Comparison of ENCODE assay signal across 9 cellular contexts in the genomic region with DNA sequence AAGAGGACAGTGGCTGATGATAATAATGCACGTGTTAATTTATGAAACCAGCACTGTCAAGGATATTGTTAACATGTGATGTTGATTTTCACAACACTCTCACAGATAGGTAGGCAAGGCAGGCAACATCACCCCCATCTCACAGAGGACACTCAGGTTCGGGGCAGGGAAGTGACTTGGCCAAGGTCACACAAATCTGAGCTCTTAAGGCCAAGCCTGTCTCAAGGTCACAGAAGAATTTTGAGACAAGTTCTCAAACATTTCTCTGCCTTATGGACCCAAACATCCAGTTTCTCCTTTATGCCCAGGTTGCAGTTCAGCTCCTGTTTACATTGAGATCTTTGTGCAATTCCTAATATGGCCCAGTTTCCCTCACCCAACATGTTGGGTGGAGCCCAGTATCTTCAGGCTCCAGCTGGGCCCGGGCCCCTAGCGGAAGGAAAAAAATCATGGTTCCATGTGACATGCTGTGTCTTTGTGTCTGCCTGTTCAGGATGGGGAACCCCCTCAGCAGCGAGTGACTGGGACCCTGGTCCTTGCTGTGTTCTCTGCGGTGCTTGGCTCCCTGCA. TPM values are rescaled to one million over a fixed set of nuclear protein-coding genes. Genes with fewer than 3 reads are reported as not detected.
DNase-seq lines count a peak whose midpoint lies in the region; ATAC-seq and TF ChIP-seq lines count a peak whose summit lies in the region.
"Had no signal": no experiment of that assay in that cellular context is flagged by ENCODE, and none has a peak within 500 bp of the region (broad histone marks: within the 10 kb centered on the region; RNA-seq: fewer than 3 reads in every experiment).

No MANE protein-coding gene starts in this region.

- H3K36me3 Mint-ChIP-seq in activated naive CD8-positive, alpha-beta T cell treated with anti-CD3 and anti-CD28 coated beads for 36 hours, result no peaks in the 10 kb centered on the region

- no CpG with 5 or more reads among the region's 6 CpGs for WGBS in mesendoderm (ENCODE audit: extremely low coverage, insufficient coverage, low lambda C conversion rate)

- no peaks in the 10 kb centered on the region for H3K79me2 ChIP-seq in mesendoderm (ENCODE audit: control insufficient read depth, insufficient read depth, low read length)

- H3K4me2 ChIP-seq in mesendoderm (ENCODE audit: low read length), result no peak overlapping the region

- no peaks in the 10 kb centered on the region for H3K27me3 ChIP-seq in mesendoderm (ENCODE audit: insufficient read depth, low read length, poor library complexity)

- no peak overlapping the region for H2BK15ac ChIP-seq in mesendoderm (replicated peaks; ENCODE audit: low read depth)

- peaks cover 21% of the 10 kb centered on the region for H3K27me3 Mint-ChIP-seq in activated naive CD8-positive, alpha-beta T cell treated with anti-CD3 and anti-CD28 coated beads for 36 hours

- H3K4me3 ChIP-seq in GM12875 (ENCODE audit: low read depth, low read length) (no peak overlapping the region), mesendoderm (ENCODE audit: low read length) (no peak overlapping the region)

- H3K27ac ChIP-seq in mesendoderm (ENCODE audit: low read depth, low read length), result no peak overlapping the region

- H3K9ac ChIP-seq in mesendoderm (ENCODE audit: low read length), result no peak overlapping the region

- H4K8ac ChIP-seq in mesendoderm (ENCODE audit: low read depth, low read length), result no peak overlapping the region

- H3K56ac ChIP-seq in mesendoderm (ENCODE audit: low read length), result peak overlapping the region; percentile 56

- no peak overlapping the region for H2BK120ac ChIP-seq in mesendoderm (ENCODE audit: low read depth, low read length)

- peaks cover 22% of the 10 kb centered on the region for H3K4me1 Mint-ChIP-seq in activated naive CD8-positive, alpha-beta T cell treated with anti-CD3 and anti-CD28 coated beads for 36 hours

- H3K27ac Mint-ChIP-seq in activated naive CD8-positive, alpha-beta T cell treated with anti-CD3 and anti-CD28 coated beads for 36 hours, result no peak overlapping the region

- no peak overlapping the region for H2BK5ac ChIP-seq in mesendoderm (ENCODE audit: low read length)

- no peak overlapping the region for H3K4ac ChIP-seq in mesendoderm (ENCODE audit: low read depth, low read length)

- no peak overlapping the region for H4K5ac ChIP-seq in mesendoderm (ENCODE audit: low read length)

- no peak overlapping the region for H3K23ac ChIP-seq in mesendoderm (ENCODE audit: low read length)

- H3K18ac ChIP-seq in mesendoderm (ENCODE audit: low read length), result no peak overlapping the region

- H3K4me3 Mint-ChIP-seq in activated naive CD8-positive, alpha-beta T cell treated with anti-CD3 and anti-CD28 coated beads for 36 hours, result peak overlapping the region; percentile 40

- H3K4me1 ChIP-seq in mesendoderm (ENCODE audit: control insufficient read depth, low read depth, low read length), result no peaks in the 10 kb centered on the region

- DNase-seq in 8988T (peak; percentile 8), mesendoderm (no peak), NCI-H524 treated with DMSO at 0.1 percent for 48 hours (lab: John Stamatoyannopoulos, UW) (no peak)
- peak; percentile 30 for DNase-seq in activated naive CD8-positive, alpha-beta T cell treated with anti-CD3 and anti-CD28 coated beads for 36 hours

- no peaks in the 10 kb centered on the region for H3K79me1 ChIP-seq in mesendoderm (ENCODE audit: low read length)

- 0 out of 2 replicates have a peak, but pooled peaks have one; percentile 19 for TF ChIP-seq CTCF in GM12875 (IDR thresholded peaks at IDR 0.05; ENCODE audit: borderline replicate concordance, insufficient read depth, low read depth, low read length)

- H3K36me3 ChIP-seq in mesendoderm (ENCODE audit: control insufficient read depth, insufficient read depth, low read length), result no peaks in the 10 kb centered on the region

- H2AK5ac ChIP-seq in mesendoderm (ENCODE audit: low read length), result no peak overlapping the region

- ATAC-seq in HG02938 (IDR thresholded peaks at IDR 0.05; ENCODE audit: unreplicated experiment), result no peak
- no peak for ATAC-seq in GM19463 (IDR thresholded peaks at IDR 0.05; ENCODE audit: unreplicated experiment)
- no peak for ATAC-seq in HG03342 (IDR thresholded peaks at IDR 0.05; ENCODE audit: unreplicated experiment)

- H3K9me3 Mint-ChIP-seq in activated naive CD8-positive, alpha-beta T cell treated with anti-CD3 and anti-CD28 coated beads for 36 hours, result no peaks in the 10 kb centered on the region

RNA-seq across cellular contexts. Expression of gene SLC2A4, which starts 1.3 kb away (rescaled TPM):
- total RNA-seq in activated naive CD8-positive, alpha-beta T cell treated with anti-CD3 and anti-CD28 coated beads for 36 hours, result under 1 TPM; 0.54 to 0.56 TPM
- polyA plus RNA-seq in mesendoderm (2013, experiment 1 of 2), result 1.0 TPM
- 1.0 TPM for polyA plus RNA-seq in mesendoderm (2013, experiment 2 of 2)
- total RNA-seq: smooth muscle cell had no signal
- polyA plus RNA-seq: smooth muscle cell had no signal

RNA-seq across cellular contexts. Expression of gene YBX2, which starts 11.6 kb away (rescaled TPM):
- under 1 TPM; 0.19 to 0.24 TPM for total RNA-seq in activated naive CD8-positive, alpha-beta T cell treated with anti-CD3 and anti-CD28 coated beads for 36 hours
- 11.2 TPM for polyA plus RNA-seq in mesendoderm (2013, experiment 1 of 2)
- polyA plus RNA-seq in mesendoderm (2013, experiment 2 of 2), result 10.6 TPM

RNA-seq across cellular contexts. Expression of gene CLDN7, which starts 20.6 kb away (rescaled TPM):
- 1 to 10 TPM in 1 of 2 experiments, under 1 TPM in 1; 0.90 to 1.6 TPM for total RNA-seq in activated naive CD8-positive, alpha-beta T cell treated with anti-CD3 and anti-CD28 coated beads for 36 hours
- 99.5 TPM for polyA plus RNA-seq in mesendoderm (2013, experiment 1 of 2)
- 96.9 TPM for polyA plus RNA-seq in mesendoderm (2013, experiment 2 of 2)

RNA-seq across cellular contexts. Expression of gene EIF5A, which starts 24.6 kb away (rescaled TPM):
- 1,000 to 10,000 TPM; 1,429 to 1,492 TPM for total RNA-seq in activated naive CD8-positive, alpha-beta T cell treated with anti-CD3 and anti-CD28 coated beads for 36 hours
- 1,299 TPM for polyA plus RNA-seq in mesendoderm (2013, experiment 1 of 2)
- 1,284 TPM for polyA plus RNA-seq in mesendoderm (2013, experiment 2 of 2)

RNA-seq across cellular contexts. Expression of gene ELP5, which starts 30.8 kb away (rescaled TPM):
- total RNA-seq in activated naive CD8-positive, alpha-beta T cell treated with anti-CD3 and anti-CD28 coated beads for 36 hours, result 100 to 1,000 TPM in 1 of 2 experiments, 10 to 100 TPM in 1; 99.0 to 110 TPM
- 64.0 TPM for polyA plus RNA-seq in mesendoderm (2013, experiment 1 of 2)
- 62.8 TPM for polyA plus RNA-seq in mesendoderm (2013, experiment 2 of 2)

Comparison
In these comparisons a context has a peak if more than half of its experiments do, and no peak if none do; other contexts are left out.
1. DNase-seq: peak in 8988T (single experiment) and activated naive CD8-positive, alpha-beta T cell treated with anti-CD3 and anti-CD28 coated beads for 36 hours (single experiment); none in mesendoderm (single experiment) and NCI-H524 treated with DMSO at 0.1 percent for 48 hours (single experiment).